In genomic region chr11:16793511-16793910, GRCh38 we compare ENCODE assay signal across 14 cellular contexts. TPM values are rescaled to one million over a fixed set of nuclear protein-coding genes. Genes with fewer than 3 reads are reported as not detected.
DNase-seq lines count a peak whose midpoint lies in the region; ATAC-seq and TF ChIP-seq lines count a peak whose summit lies in the region.
"Had no signal": no experiment of that assay in that cellular context is flagged by ENCODE, and none has a peak within 500 bp of the region (broad histone marks: within the 10 kb centered on the region; RNA-seq: fewer than 3 reads in every experiment).

No MANE protein-coding gene starts in this region.

- peak overlapping the region in 2 of 5 donors; percentile 29 to 48 for H3K9ac ChIP-seq in subcutaneous abdominal adipose tissue (ENCODE audit: low read length in 5 of 5)

- H3K9me3 ChIP-seq in subcutaneous abdominal adipose tissue (ENCODE audit: control insufficient read depth in 5 of 5, low read length in 5 of 5): no peaks in the 10 kb centered on the region
- no peaks in the 10 kb centered on the region for H3K9me3 ChIP-seq in MG63
- H3K9me3 ChIP-seq: A549 had no signal

- CTCF ChIA-PET in RWPE1 (lab: Yijun Ruan, JAX): no interaction called here

- in situ Hi-C loops in G401 (cut with HindIII; ENCODE audit: low sequenced_read_pairs): no loop called here

- peaks cover 9 to 62% (median 49%) of the 10 kb centered on the region in 5 donors for H3K4me1 ChIP-seq in subcutaneous abdominal adipose tissue (ENCODE audit: control insufficient read depth in 5 of 5, insufficient read depth in 5 of 5, low read length in 5 of 5)

- no peak for TF ChIP-seq CTCF in RWPE1 (conservative IDR thresholded peaks at IDR 0.05; ENCODE audit: low read depth)

- H3K36me3 ChIP-seq in subcutaneous abdominal adipose tissue (ENCODE audit: control insufficient read depth in 5 of 5, insufficient read depth in 5 of 5, low read length in 5 of 5) (peaks cover 0 to 6% (median 0%) of the 10 kb centered on the region in 5 donors), MG63 (no peaks in the 10 kb centered on the region)

- peak; percentile 55 for DNase-seq in G401 (ENCODE audit: low spot score)
- DNase-seq in RWPE1 (ENCODE audit: low spot score): no peak
- no peak for DNase-seq in MG63
- DNase-seq in H4 (ENCODE audit: low spot score): no peak
- DNase-seq: NCI-H1105, NCI-H187, NCI-H526 treated with DMSO at 0.1 percent for 48 hours, RPMI8226 had no signal

- H3K27me3 ChIP-seq in layer of hippocampus (ENCODE audit: control insufficient read depth, insufficient read depth, low read length): no peaks in the 10 kb centered on the region
- no peaks in the 10 kb centered on the region for H3K27me3 ChIP-seq in subcutaneous abdominal adipose tissue (ENCODE audit: control insufficient read depth in 5 of 5, insufficient read depth in 4 of 5, low read length in 5 of 5)
- no peaks in the 10 kb centered on the region for H3K27me3 ChIP-seq in MG63

- peak overlapping the region in 1 of 5 donors; percentile 19 for H3K4me3 ChIP-seq in subcutaneous abdominal adipose tissue (ENCODE audit: low read depth in 1 of 5, low read length in 5 of 5)
- no peak overlapping the region for H3K4me3 ChIP-seq in MG63
- H3K4me3 ChIP-seq: A549 had no signal

- no peak for ATAC-seq in HG03280 (IDR thresholded peaks at IDR 0.05; ENCODE audit: unreplicated experiment)
- ATAC-seq in GM18520 (IDR thresholded peaks at IDR 0.05; ENCODE audit: unreplicated experiment): no peak
- ATAC-seq: A549 had no signal

- POLR2A ChIA-PET in RWPE1 (lab: Yijun Ruan, JAX; ENCODE audit: low non-redundant PET): no interaction called here

- H3K27ac ChIP-seq in RWPE1 (peak overlapping the region; percentile 38), layer of hippocampus (ENCODE audit: low read depth, low read length) (peak overlapping the region; percentile 6), subcutaneous abdominal adipose tissue (ENCODE audit: low read depth, low read length) (peak overlapping the region; percentile 69)
- H3K27ac ChIP-seq: C4-2B had no signal

RNA-seq across cellular contexts. Expression of gene C11orf58, which starts 55.1 kb away (rescaled TPM):
- 288 and 310 TPM in 2 replicates for total RNA-seq in G401 (2014; rRNA removed; shearing (Covaris generic))
- total RNA-seq in MG63 (2014; rRNA removed; shearing (Covaris generic); ENCODE audit: low replicate concordance): 165 and 220 TPM in 2 replicates
- total RNA-seq in H4 (2014; rRNA removed; shearing (Covaris generic)): 218 and 272 TPM in 2 replicates

Comparison
In these comparisons a context has a peak if more than half of its experiments do, and no peak if none do; other contexts are left out.
1. H3K27ac ChIP-seq: peak in every context shown above with its lines; median percentile 69 in subcutaneous abdominal adipose tissue; 38 in RWPE1; 6 in layer of hippocampus.